In the genomic region with DNA sequence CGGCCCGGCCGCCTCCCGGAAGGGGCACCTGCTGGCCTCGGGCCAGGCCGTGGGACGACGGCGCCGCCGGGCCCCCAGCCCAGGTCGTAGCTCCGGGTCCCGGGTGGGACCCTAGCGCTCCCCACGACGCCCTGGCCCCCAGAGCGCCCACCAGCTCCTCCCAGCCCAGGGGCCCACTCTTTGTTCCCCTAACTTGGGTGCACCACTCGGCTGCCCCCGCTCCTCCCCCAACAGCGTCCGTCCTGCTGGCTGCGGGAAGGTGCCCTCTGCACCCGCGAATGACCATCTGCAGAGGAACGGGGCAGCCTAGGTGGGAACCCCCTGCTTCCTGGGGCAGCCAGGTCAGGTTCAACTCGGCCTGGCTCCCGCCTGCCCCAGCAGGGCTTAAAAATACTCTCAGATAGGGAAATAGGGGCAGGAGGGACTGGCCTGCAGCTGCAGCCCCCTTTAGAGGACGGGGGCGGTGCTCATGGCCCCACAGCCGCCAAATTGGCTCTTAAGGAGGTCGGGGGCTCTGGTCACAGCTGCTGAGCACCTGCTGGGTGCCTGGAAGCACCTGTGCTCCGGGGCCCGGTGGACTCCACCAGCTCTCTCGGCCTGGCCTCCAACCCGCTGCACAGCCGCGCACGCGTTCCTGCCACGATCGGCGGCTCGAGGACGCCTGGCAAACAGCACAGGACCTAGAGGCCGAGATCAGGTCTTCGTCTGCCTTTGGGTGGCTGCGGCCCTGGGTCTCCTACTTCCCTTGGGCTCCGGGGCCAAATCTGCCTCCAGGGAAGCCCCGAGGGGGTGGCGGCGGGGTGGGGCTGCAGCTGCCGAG, we compare ENCODE assay signal across 7 cellular contexts. TPM values are rescaled to one million over a fixed set of nuclear protein-coding genes. Genes with fewer than 3 reads are reported as not detected.
DNase-seq lines count a peak whose midpoint lies in the region; ATAC-seq lines count a peak whose summit lies in the region.
"Had no signal": no experiment of that assay in that cellular context is flagged by ENCODE, and none has a peak within 500 bp of the region (broad histone marks: within the 10 kb centered on the region; RNA-seq: fewer than 3 reads in every experiment).

No MANE protein-coding gene starts in this region.

- no peaks in the 10 kb centered on the region for H3K36me3 Mint-ChIP-seq in activated naive CD4-positive, alpha-beta T cell treated with anti-CD3 and anti-CD28 coated beads for 36 hours (ENCODE audit: low read depth)
- no peaks in the 10 kb centered on the region for H3K36me3 Mint-ChIP-seq in activated naive CD4-positive, alpha-beta T cell treated with anti-CD3 and anti-CD28 coated beads, Interleukin-2, amount 50 U/mL, for 72 hours
- no peaks in the 10 kb centered on the region for H3K36me3 Mint-ChIP-seq in dendritic cell treated with granulocyte-macrophage colony-stimulating factor and Interleukin-4, amounts not matched to agents 40 ng/mL and 50 ng/mL, for 4 days (ENCODE audit: low read depth)

- H3K27me3 Mint-ChIP-seq in activated naive CD4-positive, alpha-beta T cell treated with anti-CD3 and anti-CD28 coated beads for 36 hours (ENCODE audit: low read depth): peaks cover 21% of the 10 kb centered on the region
- peaks cover 72% of the 10 kb centered on the region for H3K27me3 Mint-ChIP-seq in dendritic cell treated with granulocyte-macrophage colony-stimulating factor and Interleukin-4, amounts not matched to agents 40 ng/mL and 50 ng/mL, for 4 days

- peaks cover 6% of the 10 kb centered on the region for H3K4me1 Mint-ChIP-seq in activated naive CD4-positive, alpha-beta T cell treated with anti-CD3 and anti-CD28 coated beads for 36 hours (ENCODE audit: low read depth)
- peaks cover 20% of the 10 kb centered on the region for H3K4me1 Mint-ChIP-seq in dendritic cell treated with granulocyte-macrophage colony-stimulating factor and Interleukin-4, amounts not matched to agents 40 ng/mL and 50 ng/mL, for 4 days (ENCODE audit: low read depth)

- H3K27ac Mint-ChIP-seq in activated naive CD4-positive, alpha-beta T cell treated with anti-CD3 and anti-CD28 coated beads for 36 hours: no peak overlapping the region
- no peak overlapping the region for H3K27ac Mint-ChIP-seq in activated naive CD4-positive, alpha-beta T cell treated with anti-CD3 and anti-CD28 coated beads, Interleukin-2, amount 50 U/mL, for 72 hours
- no peak overlapping the region for H3K27ac Mint-ChIP-seq in dendritic cell treated with granulocyte-macrophage colony-stimulating factor and Interleukin-4, amounts not matched to agents 40 ng/mL and 50 ng/mL, for 4 days

- intact Hi-C loops in activated naive CD4-positive, alpha-beta T cell treated with anti-CD3 and anti-CD28 coated beads for 36 hours (cut with micrococcal nuclease): loop anchor here (5.0 kb wide), 1 partner anchor 65 kb away; a partner anchor contains a TSS
- intact Hi-C loops in dendritic cell treated with granulocyte-macrophage colony-stimulating factor and Interleukin-4, amounts not matched to agents 40 ng/mL and 50 ng/mL, for 4 days (cut with micrococcal nuclease): no loop called here

- peak overlapping the region; percentile 36 for H3K4me3 Mint-ChIP-seq in activated naive CD4-positive, alpha-beta T cell treated with anti-CD3 and anti-CD28 coated beads for 36 hours
- peak overlapping the region; percentile 71 for H3K4me3 Mint-ChIP-seq in dendritic cell treated with granulocyte-macrophage colony-stimulating factor and Interleukin-4, amounts not matched to agents 40 ng/mL and 50 ng/mL, for 4 days

- CTCF ChIA-PET in activated naive CD4-positive, alpha-beta T cell treated with anti-CD3 and anti-CD28 coated beads for 36 hours (lab: Charles Lee): interaction anchor here (1.4 to 1.9 kb wide), 2 partner anchors 15 to 67 kb away, joined by 4 to 8 read pairs; no protein-coding TSS in a partner anchor

- no peak for DNase-seq in activated naive CD4-positive, alpha-beta T cell treated with anti-CD3 and anti-CD28 coated beads for 36 hours
- DNase-seq in activated naive CD4-positive, alpha-beta T cell treated with anti-CD3 and anti-CD28 coated beads, Interleukin-2, amount 50 U/mL, for 72 hours (ENCODE audit: low spot score in 2 of 2): no peak
- peak; percentile 79 for DNase-seq in retina
- no peak for DNase-seq in NCI-H2081 treated with DMSO at 0.1 percent for 48 hours (lab: John Stamatoyannopoulos, UW)

- no peak for ATAC-seq in activated naive CD4-positive, alpha-beta T cell treated with anti-CD3 and anti-CD28 coated beads, Interleukin-2, amount 50 U/mL, for 72 hours
- ATAC-seq in HG02970 (IDR thresholded peaks at IDR 0.05; ENCODE audit: low FRiP score, unreplicated experiment): no peak

- no peaks in the 10 kb centered on the region for H3K9me3 Mint-ChIP-seq in activated naive CD4-positive, alpha-beta T cell treated with anti-CD3 and anti-CD28 coated beads for 36 hours
- no peaks in the 10 kb centered on the region for H3K9me3 Mint-ChIP-seq in activated naive CD4-positive, alpha-beta T cell treated with anti-CD3 and anti-CD28 coated beads, Interleukin-2, amount 50 U/mL, for 72 hours
- H3K9me3 Mint-ChIP-seq in dendritic cell treated with granulocyte-macrophage colony-stimulating factor and Interleukin-4, amounts not matched to agents 40 ng/mL and 50 ng/mL, for 4 days: no peaks in the 10 kb centered on the region

RNA-seq across cellular contexts. Expression of a gene that starts 0.6 kb away (rescaled TPM):
- total RNA-seq in activated naive CD4-positive, alpha-beta T cell treated with anti-CD3 and anti-CD28 coated beads for 36 hours: 1 to 10 TPM in 1 of 2 experiments, under 1 TPM in 1; 0.81 to 1.5 TPM
- under 1 TPM; 0.36 to 0.95 TPM for total RNA-seq in activated naive CD4-positive, alpha-beta T cell treated with anti-CD3 and anti-CD28 coated beads, Interleukin-2, amount 50 U/mL, for 72 hours

RNA-seq across cellular contexts. Expression of a gene that starts 19.2 kb away (rescaled TPM):
- 1,000 to 10,000 TPM; 2,995 to 3,072 TPM for total RNA-seq in activated naive CD4-positive, alpha-beta T cell treated with anti-CD3 and anti-CD28 coated beads for 36 hours
- total RNA-seq in activated naive CD4-positive, alpha-beta T cell treated with anti-CD3 and anti-CD28 coated beads, Interleukin-2, amount 50 U/mL, for 72 hours: 1,000 to 10,000 TPM; 2,243 to 2,653 TPM

RNA-seq across cellular contexts. Expression of a gene that starts 39.4 kb away (rescaled TPM):
- 1 to 10 TPM; 3.6 to 5.1 TPM for total RNA-seq in activated naive CD4-positive, alpha-beta T cell treated with anti-CD3 and anti-CD28 coated beads for 36 hours
- 1 to 10 TPM; 5.8 to 6.4 TPM for total RNA-seq in activated naive CD4-positive, alpha-beta T cell treated with anti-CD3 and anti-CD28 coated beads, Interleukin-2, amount 50 U/mL, for 72 hours

RNA-seq across cellular contexts. Expression of a gene that starts 59.6 kb away (rescaled TPM):
- not detected for total RNA-seq in activated naive CD4-positive, alpha-beta T cell treated with anti-CD3 and anti-CD28 coated beads for 36 hours
- total RNA-seq in activated naive CD4-positive, alpha-beta T cell treated with anti-CD3 and anti-CD28 coated beads, Interleukin-2, amount 50 U/mL, for 72 hours: not detected
- total RNA-seq: glomerular endothelial cell had no signal
